Comparison of ENCODE assay signal across 1 cellular context in the genomic region with DNA sequence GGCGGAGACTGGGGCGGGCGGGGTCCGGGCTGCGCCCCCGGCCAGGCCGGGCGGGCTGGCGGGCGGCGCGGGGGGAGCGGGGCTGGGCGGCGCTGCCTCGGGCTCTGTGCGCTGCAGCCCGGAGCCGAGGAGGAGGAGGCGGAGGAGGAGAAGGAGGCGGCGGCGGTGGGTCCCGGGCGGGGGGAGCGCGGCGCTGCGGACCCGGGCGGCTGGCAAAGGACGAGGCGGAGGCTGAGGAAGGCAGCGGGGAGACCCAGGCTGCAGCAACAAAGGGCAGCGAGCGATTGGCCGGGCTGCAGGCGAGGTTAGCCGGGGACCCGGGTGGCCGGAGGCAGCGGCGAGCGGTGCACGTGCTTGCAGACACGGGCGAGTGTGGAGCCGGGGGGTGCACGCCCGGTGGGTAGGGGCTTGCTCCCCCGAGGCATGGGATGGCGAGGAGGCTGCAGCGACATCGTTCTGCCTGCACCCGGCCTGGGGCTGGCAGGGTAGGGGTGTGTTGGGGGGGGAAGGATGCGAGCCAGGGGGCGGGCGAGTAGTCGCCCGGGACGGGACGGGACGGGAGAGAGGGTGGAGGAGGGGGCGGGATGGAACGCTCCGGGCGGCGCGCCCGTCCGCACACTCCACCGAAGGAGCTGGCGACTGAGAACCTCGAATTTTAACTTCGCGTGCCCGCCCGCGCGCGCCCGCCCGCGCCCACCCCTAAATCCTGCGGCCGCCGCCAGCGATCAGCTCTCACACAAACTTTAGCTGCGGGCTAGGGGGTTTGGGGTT.
TF ChIP-seq lines count a peak whose summit lies in the region.

No MANE protein-coding gene starts in this region.

TF ChIP-seq in HepG2, 621 proteins besides CTCF, POLR2A, EP300 and RAD21 (continued from another document and continues in another):
- TF ChIP-seq, protein P1, sequence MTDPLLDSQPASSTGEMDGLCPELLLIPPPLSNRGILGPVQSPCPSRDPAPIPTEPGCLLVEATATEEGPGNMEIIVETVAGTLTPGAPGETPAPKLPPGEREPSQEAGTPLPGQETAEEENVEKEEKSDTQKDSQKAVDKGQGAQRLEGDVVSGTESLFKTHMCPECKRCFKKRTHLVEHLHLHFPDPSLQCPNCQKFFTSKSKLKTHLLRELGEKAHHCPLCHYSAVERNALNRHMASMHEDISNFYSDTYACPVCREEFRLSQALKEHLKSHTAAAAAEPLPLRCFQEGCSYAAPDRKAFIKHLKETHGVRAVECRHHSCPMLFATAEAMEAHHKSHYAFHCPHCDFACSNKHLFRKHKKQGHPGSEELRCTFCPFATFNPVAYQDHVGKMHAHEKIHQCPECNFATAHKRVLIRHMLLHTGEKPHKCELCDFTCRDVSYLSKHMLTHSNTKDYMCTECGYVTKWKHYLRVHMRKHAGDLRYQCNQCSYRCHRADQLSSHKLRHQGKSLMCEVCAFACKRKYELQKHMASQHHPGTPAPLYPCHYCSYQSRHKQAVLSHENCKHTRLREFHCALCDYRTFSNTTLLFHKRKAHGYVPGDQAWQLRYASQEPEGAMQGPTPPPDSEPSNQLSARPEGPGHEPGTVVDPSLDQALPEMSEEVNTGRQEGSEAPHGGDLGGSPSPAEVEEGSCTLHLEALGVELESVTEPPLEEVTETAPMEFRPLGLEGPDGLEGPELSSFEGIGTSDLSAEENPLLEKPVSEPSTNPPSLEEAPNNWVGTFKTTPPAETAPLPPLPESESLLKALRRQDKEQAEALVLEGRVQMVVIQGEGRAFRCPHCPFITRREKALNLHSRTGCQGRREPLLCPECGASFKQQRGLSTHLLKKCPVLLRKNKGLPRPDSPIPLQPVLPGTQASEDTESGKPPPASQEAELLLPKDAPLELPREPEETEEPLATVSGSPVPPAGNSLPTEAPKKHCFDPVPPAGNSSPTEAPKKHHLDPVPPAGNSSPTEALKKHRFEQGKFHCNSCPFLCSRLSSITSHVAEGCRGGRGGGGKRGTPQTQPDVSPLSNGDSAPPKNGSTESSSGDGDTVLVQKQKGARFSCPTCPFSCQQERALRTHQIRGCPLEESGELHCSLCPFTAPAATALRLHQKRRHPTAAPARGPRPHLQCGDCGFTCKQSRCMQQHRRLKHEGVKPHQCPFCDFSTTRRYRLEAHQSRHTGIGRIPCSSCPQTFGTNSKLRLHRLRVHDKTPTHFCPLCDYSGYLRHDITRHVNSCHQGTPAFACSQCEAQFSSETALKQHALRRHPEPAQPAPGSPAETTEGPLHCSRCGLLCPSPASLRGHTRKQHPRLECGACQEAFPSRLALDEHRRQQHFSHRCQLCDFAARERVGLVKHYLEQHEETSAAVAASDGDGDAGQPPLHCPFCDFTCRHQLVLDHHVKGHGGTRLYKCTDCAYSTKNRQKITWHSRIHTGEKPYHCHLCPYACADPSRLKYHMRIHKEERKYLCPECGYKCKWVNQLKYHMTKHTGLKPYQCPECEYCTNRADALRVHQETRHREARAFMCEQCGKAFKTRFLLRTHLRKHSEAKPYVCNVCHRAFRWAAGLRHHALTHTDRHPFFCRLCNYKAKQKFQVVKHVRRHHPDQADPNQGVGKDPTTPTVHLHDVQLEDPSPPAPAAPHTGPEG (CRISPR knock-in tag; IDR thresholded peaks at IDR 0.05), result peak; percentile 100
- no peak for TF ChIP-seq HNRNPUL1 (IDR thresholded peaks at IDR 0.05; ENCODE audit: low read depth, low read length)
- TF ChIP-seq, protein P2, sequence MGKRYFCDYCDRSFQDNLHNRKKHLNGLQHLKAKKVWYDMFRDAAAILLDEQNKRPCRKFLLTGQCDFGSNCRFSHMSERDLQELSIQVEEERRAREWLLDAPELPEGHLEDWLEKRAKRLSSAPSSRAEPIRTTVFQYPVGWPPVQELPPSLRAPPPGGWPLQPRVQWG (CRISPR knock-in tag; IDR thresholded peaks at IDR 0.05; ENCODE audit: borderline replicate concordance, low read depth), result no peak
- no peak for TF ChIP-seq ZNF792 (CRISPR knock-in tag; IDR thresholded peaks at IDR 0.05)
- TF ChIP-seq SCMH1 (CRISPR knock-in tag; IDR thresholded peaks at IDR 0.05; ENCODE audit: borderline replicate concordance), result no peak
- TF ChIP-seq, protein P3, sequence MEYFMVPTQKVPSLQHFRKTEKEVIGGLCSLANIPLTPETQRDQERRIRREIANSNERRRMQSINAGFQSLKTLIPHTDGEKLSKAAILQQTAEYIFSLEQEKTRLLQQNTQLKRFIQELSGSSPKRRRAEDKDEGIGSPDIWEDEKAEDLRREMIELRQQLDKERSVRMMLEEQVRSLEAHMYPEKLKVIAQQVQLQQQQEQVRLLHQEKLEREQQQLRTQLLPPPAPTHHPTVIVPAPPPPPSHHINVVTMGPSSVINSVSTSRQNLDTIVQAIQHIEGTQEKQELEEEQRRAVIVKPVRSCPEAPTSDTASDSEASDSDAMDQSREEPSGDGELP (IDR thresholded peaks at IDR 0.05; ENCODE audit: borderline replicate concordance, low read depth), result no peak
- TF ChIP-seq HNRNPLL (IDR thresholded peaks at IDR 0.05; ENCODE audit: low read depth, low read length, poor library complexity, severe bottlenecking), result no peak
- TF ChIP-seq, protein P4, sequence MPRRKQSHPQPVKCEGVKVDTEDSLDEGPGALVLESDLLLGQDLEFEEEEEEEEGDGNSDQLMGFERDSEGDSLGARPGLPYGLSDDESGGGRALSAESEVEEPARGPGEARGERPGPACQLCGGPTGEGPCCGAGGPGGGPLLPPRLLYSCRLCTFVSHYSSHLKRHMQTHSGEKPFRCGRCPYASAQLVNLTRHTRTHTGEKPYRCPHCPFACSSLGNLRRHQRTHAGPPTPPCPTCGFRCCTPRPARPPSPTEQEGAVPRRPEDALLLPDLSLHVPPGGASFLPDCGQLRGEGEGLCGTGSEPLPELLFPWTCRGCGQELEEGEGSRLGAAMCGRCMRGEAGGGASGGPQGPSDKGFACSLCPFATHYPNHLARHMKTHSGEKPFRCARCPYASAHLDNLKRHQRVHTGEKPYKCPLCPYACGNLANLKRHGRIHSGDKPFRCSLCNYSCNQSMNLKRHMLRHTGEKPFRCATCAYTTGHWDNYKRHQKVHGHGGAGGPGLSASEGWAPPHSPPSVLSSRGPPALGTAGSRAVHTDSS (CRISPR knock-in tag; conservative IDR thresholded peaks at IDR 0.05), result no peak
- TF ChIP-seq NR3C1 (CRISPR knock-in tag; IDR thresholded peaks at IDR 0.05), result no peak
- TF ChIP-seq, protein P5, sequence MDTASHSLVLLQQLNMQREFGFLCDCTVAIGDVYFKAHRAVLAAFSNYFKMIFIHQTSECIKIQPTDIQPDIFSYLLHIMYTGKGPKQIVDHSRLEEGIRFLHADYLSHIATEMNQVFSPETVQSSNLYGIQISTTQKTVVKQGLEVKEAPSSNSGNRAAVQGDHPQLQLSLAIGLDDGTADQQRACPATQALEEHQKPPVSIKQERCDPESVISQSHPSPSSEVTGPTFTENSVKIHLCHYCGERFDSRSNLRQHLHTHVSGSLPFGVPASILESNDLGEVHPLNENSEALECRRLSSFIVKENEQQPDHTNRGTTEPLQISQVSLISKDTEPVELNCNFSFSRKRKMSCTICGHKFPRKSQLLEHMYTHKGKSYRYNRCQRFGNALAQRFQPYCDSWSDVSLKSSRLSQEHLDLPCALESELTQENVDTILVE (CRISPR knock-in tag; IDR thresholded peaks at IDR 0.05), result peak; percentile 37; the same call in 1 of the 2 replicates
- TF ChIP-seq, protein P6, sequence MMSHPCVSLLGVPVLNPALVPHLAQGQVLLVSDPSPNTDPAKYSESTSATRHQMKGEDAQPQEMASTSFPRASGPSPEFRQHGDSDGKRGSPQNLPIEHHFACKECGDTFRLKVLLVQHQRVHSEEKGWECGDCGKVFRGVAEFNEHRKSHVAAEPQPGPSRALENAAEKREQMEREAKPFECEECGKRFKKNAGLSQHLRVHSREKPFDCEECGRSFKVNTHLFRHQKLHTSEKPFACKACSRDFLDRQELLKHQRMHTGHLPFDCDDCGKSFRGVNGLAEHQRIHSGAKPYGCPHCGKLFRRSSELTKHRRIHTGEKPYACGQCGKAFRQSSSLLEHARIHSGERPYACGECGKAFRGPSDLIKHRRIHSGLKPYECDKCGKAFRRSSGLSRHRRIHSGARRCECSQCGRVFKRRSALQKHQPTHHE (CRISPR knock-in tag; IDR thresholded peaks at IDR 0.05; ENCODE audit: borderline replicate concordance), result no peak
- no peak for TF ChIP-seq ZNF619 (CRISPR knock-in tag; IDR thresholded peaks at IDR 0.05)
- peak; percentile 20; the same call in 1 of the 2 replicates for TF ChIP-seq REPIN1 (CRISPR knock-in tag; IDR thresholded peaks at IDR 0.05; ENCODE audit: borderline replicate concordance, low read depth)
- TF ChIP-seq, protein P7, sequence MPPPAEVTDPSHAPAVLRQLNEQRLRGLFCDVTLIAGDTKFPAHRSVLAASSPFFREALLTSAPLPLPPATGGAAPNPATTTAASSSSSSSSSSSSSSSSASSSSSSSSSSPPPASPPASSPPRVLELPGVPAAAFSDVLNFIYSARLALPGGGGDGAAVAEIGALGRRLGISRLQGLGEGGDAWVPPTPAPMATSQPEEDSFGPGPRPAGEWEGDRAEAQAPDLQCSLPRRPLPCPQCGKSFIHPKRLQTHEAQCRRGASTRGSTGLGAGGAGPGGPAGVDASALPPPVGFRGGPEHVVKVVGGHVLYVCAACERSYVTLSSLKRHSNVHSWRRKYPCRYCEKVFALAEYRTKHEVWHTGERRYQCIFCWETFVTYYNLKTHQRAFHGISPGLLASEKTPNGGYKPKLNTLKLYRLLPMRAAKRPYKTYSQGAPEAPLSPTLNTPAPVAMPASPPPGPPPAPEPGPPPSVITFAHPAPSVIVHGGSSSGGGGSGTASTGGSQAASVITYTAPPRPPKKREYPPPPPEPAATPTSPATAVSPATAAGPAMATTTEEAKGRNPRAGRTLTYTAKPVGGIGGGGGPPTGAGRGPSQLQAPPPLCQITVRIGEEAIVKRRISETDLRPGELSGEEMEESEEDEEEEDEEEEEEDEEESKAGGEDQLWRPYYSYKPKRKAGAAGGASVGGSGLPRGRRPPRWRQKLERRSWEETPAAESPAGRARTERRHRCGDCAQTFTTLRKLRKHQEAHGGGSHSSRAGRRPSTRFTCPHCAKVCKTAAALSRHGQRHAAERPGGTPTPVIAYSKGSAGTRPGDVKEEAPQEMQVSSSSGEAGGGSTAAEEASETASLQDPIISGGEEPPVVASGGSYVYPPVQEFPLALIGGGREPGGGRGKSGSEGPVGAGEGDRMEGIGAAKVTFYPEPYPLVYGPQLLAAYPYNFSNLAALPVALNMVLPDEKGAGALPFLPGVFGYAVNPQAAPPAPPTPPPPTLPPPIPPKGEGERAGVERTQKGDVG (CRISPR knock-in tag; IDR thresholded peaks at IDR 0.05; ENCODE audit: borderline replicate concordance), result no peak
- no peak for TF ChIP-seq GATAD2A (CRISPR knock-in tag; IDR thresholded peaks at IDR 0.05)
- TF ChIP-seq SRY (CRISPR knock-in tag; IDR thresholded peaks at IDR 0.05), result no peak
- TF ChIP-seq ZNF350 (CRISPR knock-in tag; IDR thresholded peaks at IDR 0.05; ENCODE audit: borderline replicate concordance, low read depth), result peak; percentile 37; the same call in 1 of the 2 replicates
- TF ChIP-seq, protein P8, sequence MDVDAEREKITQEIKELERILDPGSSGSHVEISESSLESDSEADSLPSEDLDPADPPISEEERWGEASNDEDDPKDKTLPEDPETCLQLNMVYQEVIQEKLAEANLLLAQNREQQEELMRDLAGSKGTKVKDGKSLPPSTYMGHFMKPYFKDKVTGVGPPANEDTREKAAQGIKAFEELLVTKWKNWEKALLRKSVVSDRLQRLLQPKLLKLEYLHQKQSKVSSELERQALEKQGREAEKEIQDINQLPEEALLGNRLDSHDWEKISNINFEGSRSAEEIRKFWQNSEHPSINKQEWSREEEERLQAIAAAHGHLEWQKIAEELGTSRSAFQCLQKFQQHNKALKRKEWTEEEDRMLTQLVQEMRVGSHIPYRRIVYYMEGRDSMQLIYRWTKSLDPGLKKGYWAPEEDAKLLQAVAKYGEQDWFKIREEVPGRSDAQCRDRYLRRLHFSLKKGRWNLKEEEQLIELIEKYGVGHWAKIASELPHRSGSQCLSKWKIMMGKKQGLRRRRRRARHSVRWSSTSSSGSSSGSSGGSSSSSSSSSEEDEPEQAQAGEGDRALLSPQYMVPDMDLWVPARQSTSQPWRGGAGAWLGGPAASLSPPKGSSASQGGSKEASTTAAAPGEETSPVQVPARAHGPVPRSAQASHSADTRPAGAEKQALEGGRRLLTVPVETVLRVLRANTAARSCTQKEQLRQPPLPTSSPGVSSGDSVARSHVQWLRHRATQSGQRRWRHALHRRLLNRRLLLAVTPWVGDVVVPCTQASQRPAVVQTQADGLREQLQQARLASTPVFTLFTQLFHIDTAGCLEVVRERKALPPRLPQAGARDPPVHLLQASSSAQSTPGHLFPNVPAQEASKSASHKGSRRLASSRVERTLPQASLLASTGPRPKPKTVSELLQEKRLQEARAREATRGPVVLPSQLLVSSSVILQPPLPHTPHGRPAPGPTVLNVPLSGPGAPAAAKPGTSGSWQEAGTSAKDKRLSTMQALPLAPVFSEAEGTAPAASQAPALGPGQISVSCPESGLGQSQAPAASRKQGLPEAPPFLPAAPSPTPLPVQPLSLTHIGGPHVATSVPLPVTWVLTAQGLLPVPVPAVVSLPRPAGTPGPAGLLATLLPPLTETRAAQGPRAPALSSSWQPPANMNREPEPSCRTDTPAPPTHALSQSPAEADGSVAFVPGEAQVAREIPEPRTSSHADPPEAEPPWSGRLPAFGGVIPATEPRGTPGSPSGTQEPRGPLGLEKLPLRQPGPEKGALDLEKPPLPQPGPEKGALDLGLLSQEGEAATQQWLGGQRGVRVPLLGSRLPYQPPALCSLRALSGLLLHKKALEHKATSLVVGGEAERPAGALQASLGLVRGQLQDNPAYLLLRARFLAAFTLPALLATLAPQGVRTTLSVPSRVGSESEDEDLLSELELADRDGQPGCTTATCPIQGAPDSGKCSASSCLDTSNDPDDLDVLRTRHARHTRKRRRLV (CRISPR knock-in tag; IDR thresholded peaks at IDR 0.05), result no peak; the same call in 1 of the 2 replicates
- 0 out of 2 replicates have a peak, but pooled peaks have one; percentile 8 for TF ChIP-seq ZNF850 (CRISPR knock-in tag; conservative IDR thresholded peaks at IDR 0.05)
- no peak for TF ChIP-seq HNF4G (IDR thresholded peaks at IDR 0.05; ENCODE audit: borderline replicate concordance, low read depth, low read length)
- TF ChIP-seq HNF4G (CRISPR knock-in tag; IDR thresholded peaks at IDR 0.05; ENCODE audit: borderline replicate concordance, low read depth), result no peak; the same call in 1 of the 2 replicates
- TF ChIP-seq ZIK1 (CRISPR knock-in tag; IDR thresholded peaks at IDR 0.05; ENCODE audit: borderline replicate concordance, low read depth), result no peak
- no peak for TF ChIP-seq ZNF775 (CRISPR knock-in tag; IDR thresholded peaks at IDR 0.05; ENCODE audit: borderline replicate concordance)
- TF ChIP-seq ZNF713 (CRISPR knock-in tag; IDR thresholded peaks at IDR 0.05), result no peak
- TF ChIP-seq ZNF879 (CRISPR knock-in tag; IDR thresholded peaks at IDR 0.05), result no peak
- no peak for TF ChIP-seq ZFP37 (CRISPR knock-in tag; IDR thresholded peaks at IDR 0.05; ENCODE audit: borderline replicate concordance)
- no peak for TF ChIP-seq YEATS2 (CRISPR knock-in tag; IDR thresholded peaks at IDR 0.05; ENCODE audit: borderline replicate concordance)
- TF ChIP-seq EEA1 (CRISPR knock-in tag; IDR thresholded peaks at IDR 0.05; ENCODE audit: borderline replicate concordance), result no peak
- TF ChIP-seq ZSCAN22 (CRISPR knock-in tag; IDR thresholded peaks at IDR 0.05), result no peak
- TF ChIP-seq, protein P9, sequence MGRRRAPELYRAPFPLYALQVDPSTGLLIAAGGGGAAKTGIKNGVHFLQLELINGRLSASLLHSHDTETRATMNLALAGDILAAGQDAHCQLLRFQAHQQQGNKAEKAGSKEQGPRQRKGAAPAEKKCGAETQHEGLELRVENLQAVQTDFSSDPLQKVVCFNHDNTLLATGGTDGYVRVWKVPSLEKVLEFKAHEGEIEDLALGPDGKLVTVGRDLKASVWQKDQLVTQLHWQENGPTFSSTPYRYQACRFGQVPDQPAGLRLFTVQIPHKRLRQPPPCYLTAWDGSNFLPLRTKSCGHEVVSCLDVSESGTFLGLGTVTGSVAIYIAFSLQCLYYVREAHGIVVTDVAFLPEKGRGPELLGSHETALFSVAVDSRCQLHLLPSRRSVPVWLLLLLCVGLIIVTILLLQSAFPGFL (CRISPR knock-in tag; IDR thresholded peaks at IDR 0.05), result no peak
- no peak for TF ChIP-seq GATA4 (IDR thresholded peaks at IDR 0.05; ENCODE audit: borderline replicate concordance, low read depth)
- no peak for TF ChIP-seq ZNF768 (CRISPR knock-in tag; IDR thresholded peaks at IDR 0.05)
- no peak for TF ChIP-seq ZNF557 (CRISPR knock-in tag; IDR thresholded peaks at IDR 0.05)
